Comparison of ENCODE assay signal across 15 cellular contexts in genomic region chr2:49021170-49021743, GRCh38.
A peak's percentile ranks its signal among the peaks of the same experiment; 100 is the strongest.
DNase-seq lines count a peak whose midpoint lies in the region; ATAC-seq, FAIRE-seq and TF ChIP-seq lines count a peak whose summit lies in the region.
"Had no signal": no experiment of that assay in that cellular context is flagged by ENCODE, and none has a peak within 500 bp of the region (broad histone marks: within the 10 kb centered on the region; RNA-seq: fewer than 3 reads in every experiment).

No MANE protein-coding gene starts in this region.

- H4K20me1 ChIP-seq in H9 (ENCODE audit: control insufficient read depth, insufficient read depth, insufficient read length) (no peaks in the 10 kb centered on the region), neural progenitor cell (ENCODE audit: low read depth) (no peaks in the 10 kb centered on the region)

- H3K4ac ChIP-seq in H9 (ENCODE audit: low read depth, low read length), result no peak overlapping the region

- CTCF ChIA-PET in CD4-positive, alpha-beta memory T cell (lab: Charles Lee; ENCODE audit: partially characterized antibody), result no interaction called here

- no peak overlapping the region for H2AK5ac ChIP-seq in H9 (ENCODE audit: insufficient read length, low read length)

- H3K36me3 Mint-ChIP-seq in H9 (ENCODE audit: insufficient read depth in 1 of 3, low read depth in 3 of 3) (no peaks in the 10 kb centered on the region), neural progenitor cell (no peaks in the 10 kb centered on the region)
- no peaks in the 10 kb centered on the region for H3K36me3 Mint-ChIP-seq in CD4-positive, alpha-beta memory T cell

- no peak for ATAC-seq in HG03159 (IDR thresholded peaks at IDR 0.05; ENCODE audit: unreplicated experiment)

- H3K9me3 ChIP-seq in H9 (ENCODE audit: control insufficient read depth, low read depth, low read length), result no peaks in the 10 kb centered on the region
- H3K9me3 ChIP-seq in cardiac muscle cell (ENCODE audit: low read depth), result no peaks in the 10 kb centered on the region
- H3K9me3 ChIP-seq in neural progenitor cell (ENCODE audit: low read depth), result no peaks in the 10 kb centered on the region
- no peaks in the 10 kb centered on the region for H3K9me3 ChIP-seq in CD4-positive, alpha-beta memory T cell (ENCODE audit: control insufficient read depth in 1 of 2, low read length in 2 of 2)
- H3K9me3 ChIP-seq: Peyer's patch had no signal

- H3K27me3 ChIP-seq in H9 (ENCODE audit: insufficient read depth, low read length) (no peaks in the 10 kb centered on the region), cardiac muscle cell (no peaks in the 10 kb centered on the region), neural progenitor cell (no peaks in the 10 kb centered on the region)
- no peaks in the 10 kb centered on the region for H3K27me3 ChIP-seq in CD4-positive, alpha-beta memory T cell (ENCODE audit: insufficient read depth, low read length)
- H3K27me3 ChIP-seq: Peyer's patch had no signal

- no peak overlapping the region for H4K91ac ChIP-seq in H9 (ENCODE audit: insufficient read length, low read depth, low read length)

- H3K56ac ChIP-seq in H9 (ENCODE audit: insufficient read length, low read depth, low read length), result no peak overlapping the region

- peak overlapping the region in 2 of 3 experiments; percentile 63 to 69; a peak in 2 of 7 replicates for H3K27ac Mint-ChIP-seq in H9
- H3K27ac Mint-ChIP-seq in neural progenitor cell, result peak overlapping the region; percentile 52
- H3K27ac Mint-ChIP-seq in CD4-positive, alpha-beta memory T cell, result no peak overlapping the region

- no peaks in the 10 kb centered on the region for H3K27me3 Mint-ChIP-seq in H9 (ENCODE audit: low read depth)
- no peaks in the 10 kb centered on the region for H3K27me3 Mint-ChIP-seq in neural progenitor cell (ENCODE audit: insufficient read depth, low read depth)
- H3K27me3 Mint-ChIP-seq in CD4-positive, alpha-beta memory T cell, result no peaks in the 10 kb centered on the region

- WGBS in H9 (ENCODE audit: extremely low coverage, insufficient read length, low lambda C conversion rate), result no CpG with 5 or more reads among the region's 3 CpGs

- TF ChIP-seq CTCF in H9 (conservative IDR thresholded peaks at IDR 0.05) (no peak), cardiac muscle cell (IDR thresholded peaks at IDR 0.05; ENCODE audit: low read depth, low read length) (no peak), neural progenitor cell (IDR thresholded peaks at IDR 0.05) (no peak)

- H3F3A ChIP-seq in neural progenitor cell (ENCODE audit: low read depth), result no peaks in the 10 kb centered on the region

- H3K27ac ChIP-seq in H9 (ENCODE audit: insufficient read length, low read depth, low read length) (no peak overlapping the region), cardiac muscle cell (peak overlapping the region; percentile 60), neural progenitor cell (no peak overlapping the region)
- H3K27ac ChIP-seq in CD4-positive, alpha-beta memory T cell (ENCODE audit: low read depth, low read length), result no peak overlapping the region
- H3K27ac ChIP-seq: Peyer's patch had no signal

- H2BK20ac ChIP-seq in H9 (ENCODE audit: low read depth, low read length, poor library complexity, severe bottlenecking), result no peak overlapping the region

- H3K9me3 Mint-ChIP-seq in H9 (no peaks in the 10 kb centered on the region), neural progenitor cell (no peaks in the 10 kb centered on the region)
- H3K9me3 Mint-ChIP-seq in CD4-positive, alpha-beta memory T cell, result peaks cover 0 to 2% (median 0%) of the 10 kb centered on the region in 8 donors

- no peak overlapping the region for H3K9ac ChIP-seq in H9 (ENCODE audit: extremely low read depth, insufficient read length, low read length)
- no peak overlapping the region for H3K9ac ChIP-seq in neural progenitor cell

- POLR2A ChIA-PET in CD4-positive, alpha-beta memory T cell (lab: Charles Lee; ENCODE audit: partially characterized antibody), result no interaction called here

- no peaks in the 10 kb centered on the region for H3K79me2 ChIP-seq in H9 (ENCODE audit: insufficient read depth, low read length)
- no peaks in the 10 kb centered on the region for H3K79me2 ChIP-seq in neural progenitor cell (ENCODE audit: low read depth)

- no peak overlapping the region for H3K23ac ChIP-seq in H9 (ENCODE audit: insufficient read length, low read depth, low read length)

- H3K4me2 ChIP-seq in H9 (ENCODE audit: insufficient read depth, insufficient read length, low read length) (no peak overlapping the region), neural progenitor cell (no peak overlapping the region)

- no peak overlapping the region for H2BK12ac ChIP-seq in H9 (ENCODE audit: insufficient read length, low read depth, low read length)

- intact Hi-C loops in CD4-positive, alpha-beta memory T cell (cut with micrococcal nuclease), result no loop called here

- H2BK5ac ChIP-seq in H9 (ENCODE audit: insufficient read length, low read length), result no peak overlapping the region

- no peak overlapping the region for H3K14ac ChIP-seq in H9 (ENCODE audit: insufficient read depth, low read length)

- no peak overlapping the region for H2BK15ac ChIP-seq in H9 (ENCODE audit: low read depth, low read length)

- no peaks in the 10 kb centered on the region; the same call in 1 of the 2 replicates for H3K4me1 ChIP-seq in H9 (ENCODE audit: insufficient read depth, low read length)
- peaks cover 8% of the 10 kb centered on the region for H3K4me1 ChIP-seq in cardiac muscle cell (ENCODE audit: low read depth)
- H3K4me1 ChIP-seq in neural progenitor cell, result no peaks in the 10 kb centered on the region
- H3K4me1 ChIP-seq in CD4-positive, alpha-beta memory T cell (ENCODE audit: insufficient read depth, low read length), result no peaks in the 10 kb centered on the region
- H3K4me1 ChIP-seq: Peyer's patch had no signal

- no peak overlapping the region for H4K8ac ChIP-seq in H9 (replicated peaks; ENCODE audit: insufficient read length, low read depth, low read length)

- H2BK120ac ChIP-seq in H9 (ENCODE audit: low read depth, low read length, poor library complexity, severe bottlenecking), result no peak overlapping the region

- H3K23me2 ChIP-seq in H9 (ENCODE audit: insufficient read length, low read depth, low read length, poor library complexity, severe bottlenecking), result no peaks in the 10 kb centered on the region

- H3K4me3 Mint-ChIP-seq in H9 (no peak overlapping the region), neural progenitor cell (no peak overlapping the region)
- H3K4me3 Mint-ChIP-seq in CD4-positive, alpha-beta memory T cell, result no peak overlapping the region

- H3K18ac ChIP-seq in H9 (ENCODE audit: insufficient read length, low read depth, low read length), result no peak overlapping the region

- H3K36me3 ChIP-seq in cardiac muscle cell, result no peaks in the 10 kb centered on the region
- H3K36me3 ChIP-seq in neural progenitor cell, result no peaks in the 10 kb centered on the region
- no peaks in the 10 kb centered on the region for H3K36me3 ChIP-seq in CD4-positive, alpha-beta memory T cell (ENCODE audit: insufficient read depth, low read length)
- H3K36me3 ChIP-seq: Peyer's patch had no signal

- H3K79me1 ChIP-seq in H9 (ENCODE audit: insufficient read depth, low read depth, low read length, poor library complexity, severe bottlenecking), result no peaks in the 10 kb centered on the region

- H4K5ac ChIP-seq in H9 (ENCODE audit: insufficient read length, low read depth, low read length), result no peak overlapping the region

- H2AFZ ChIP-seq in H9 (ENCODE audit: low read length), result no peak overlapping the region
- H2AFZ ChIP-seq in neural progenitor cell (replicated peaks), result no peak overlapping the region

- H3K4me1 Mint-ChIP-seq in H9 (peaks cover 13 to 15% of the 10 kb centered on the region in 2 experiments), neural progenitor cell (peaks cover 5% of the 10 kb centered on the region)
- no peaks in the 10 kb centered on the region for H3K4me1 Mint-ChIP-seq in CD4-positive, alpha-beta memory T cell

- FAIRE-seq in urothelium cell line (lab: Jason Lieb, UNC), result no peak
- FAIRE-seq: HTR-8/SVneo had no signal

- no peak overlapping the region for H3T11ph ChIP-seq in H9 (ENCODE audit: low read length)

- DNase-seq in H9 (no peak), NCI-H524 (lab: John Stamatoyannopoulos, UW) (peak; percentile 42 to 86), cardiac muscle cell (ENCODE audit: low read depth in 1 of 2, low spot score in 1 of 2) (peak in 1 of 2 donors; percentile 28), neural progenitor cell (ENCODE audit: low spot score) (no peak), urothelium cell line (ENCODE audit: low spot score) (no peak)
- no peak for DNase-seq in CD4-positive, alpha-beta memory T cell
- DNase-seq: DMS 273 treated with DMSO at 0.1 percent for 48 hours, EL, NCI-H1436 treated with DMSO at 0.1 percent for 48 hours, NCI-H446 treated with DMSO at 0.1 percent for 48 hours, Peyer's patch, SHP77 treated with DMSO at 0.1 percent for 48 hours, SW 1271 had no signal

- H3K4me3 ChIP-seq in cardiac muscle cell, result no peak overlapping the region
- H3K4me3 ChIP-seq in neural progenitor cell, result no peak overlapping the region
- no peak overlapping the region for H3K4me3 ChIP-seq in CD4-positive, alpha-beta memory T cell (ENCODE audit: low read length in 2 of 2)
- H3K4me3 ChIP-seq: Peyer's patch had no signal

Comparison
In these comparisons a context has a peak if more than half of its experiments do, and no peak if none do; other contexts are left out.
1. DNase-seq: peak in NCI-H524 (2 of 2); none in H9 (single experiment), neural progenitor cell (single experiment), CD4-positive, alpha-beta memory T cell (0 of 5) and urothelium cell line (single experiment).
2. H3K27ac Mint-ChIP-seq: peak in H9 (2 of 3) and neural progenitor cell (single experiment); none in CD4-positive, alpha-beta memory T cell (0 of 7).